In genomic region chr19:45667620-45668341, GRCh38 we compare ENCODE assay signal across 8 cellular contexts. TPM values are rescaled to one million over a fixed set of nuclear protein-coding genes. Genes with fewer than 3 reads are reported as not detected.
DNase-seq lines count a peak whose midpoint lies in the region; ATAC-seq lines count a peak whose summit lies in the region.

A gene with protein sequence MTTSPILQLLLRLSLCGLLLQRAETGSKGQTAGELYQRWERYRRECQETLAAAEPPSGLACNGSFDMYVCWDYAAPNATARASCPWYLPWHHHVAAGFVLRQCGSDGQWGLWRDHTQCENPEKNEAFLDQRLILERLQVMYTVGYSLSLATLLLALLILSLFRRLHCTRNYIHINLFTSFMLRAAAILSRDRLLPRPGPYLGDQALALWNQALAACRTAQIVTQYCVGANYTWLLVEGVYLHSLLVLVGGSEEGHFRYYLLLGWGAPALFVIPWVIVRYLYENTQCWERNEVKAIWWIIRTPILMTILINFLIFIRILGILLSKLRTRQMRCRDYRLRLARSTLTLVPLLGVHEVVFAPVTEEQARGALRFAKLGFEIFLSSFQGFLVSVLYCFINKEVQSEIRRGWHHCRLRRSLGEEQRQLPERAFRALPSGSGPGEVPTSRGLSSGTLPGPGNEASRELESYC (plus strand): TSS chr19:45668221. CDS start chr19:45669521, 1,300 bp downstream.

- H3K4me3 Mint-ChIP-seq in activated naive CD4-positive, alpha-beta T cell treated with anti-CD3 and anti-CD28 coated beads for 36 hours, result peak within 1 kb of the TSS; percentile 75

- in situ Hi-C loops in HAP-1 (cut with MboI; ENCODE audit: low sequenced_read_pairs), result no loop called here

- H3K36me3 Mint-ChIP-seq in activated naive CD4-positive, alpha-beta T cell treated with anti-CD3 and anti-CD28 coated beads for 36 hours (ENCODE audit: low read depth), result no peaks in the 10 kb centered on the region

- H3K4me1 ChIP-seq in BLaER1 (peaks cover 37% of the 10 kb centered on the region), HAP-1 (peaks cover 11% of the 10 kb centered on the region), skeletal muscle satellite cell (ENCODE audit: control insufficient read depth, insufficient read depth, low read length) (peaks cover 17% of the 10 kb centered on the region)

- peaks cover 36% of the 10 kb centered on the region for H3K4me1 Mint-ChIP-seq in activated naive CD4-positive, alpha-beta T cell treated with anti-CD3 and anti-CD28 coated beads for 36 hours (ENCODE audit: low read depth)

- H3K4me2 ChIP-seq in BLaER1 (peak within 1 kb of the TSS; percentile 92), skeletal muscle satellite cell (ENCODE audit: low read length) (peak within 1 kb of the TSS; percentile 65)

- H3K27me3 ChIP-seq in BLaER1 (peaks cover 62% of the 10 kb centered on the region), HAP-1 (ENCODE audit: low read depth) (no peaks in the 10 kb centered on the region), skeletal muscle satellite cell (ENCODE audit: control insufficient read depth, insufficient read depth, low read length) (peaks cover 44% of the 10 kb centered on the region)

- H3K36me3 ChIP-seq in BLaER1 (no peaks in the 10 kb centered on the region), HAP-1 (replicated peaks) (no peaks in the 10 kb centered on the region), skeletal muscle satellite cell (ENCODE audit: insufficient read depth, low read length) (no peaks in the 10 kb centered on the region)

- H3K9ac ChIP-seq in BLaER1 (peak within 1 kb of the TSS; percentile 13; the same call in 1 of the 2 replicates), skeletal muscle satellite cell (ENCODE audit: low read depth, low read length) (no peak within 1 kb of the TSS)

- peak in 1 of 2 experiments; percentile 89 for DNase-seq in HAP-1 (ENCODE audit: low spot score in 2 of 2)
- peak; percentile 72 to 76 for DNase-seq in SHP77 (lab: John Stamatoyannopoulos, UW)
- peak; percentile 82 for DNase-seq in activated naive CD4-positive, alpha-beta T cell treated with anti-CD3 and anti-CD28 coated beads for 36 hours
- DNase-seq in left ventricle myocardium superior, result peak; percentile 74
- no peak for DNase-seq in NCI-H1048 (lab: John Stamatoyannopoulos, UW)
- DNase-seq in medulla oblongata (ENCODE audit: extremely low spot score), result no peak

- peak; percentile 79 for ATAC-seq in left ventricle myocardium superior

- peaks cover 11% of the 10 kb centered on the region; the same call in 1 of the 2 replicates for H4K20me1 ChIP-seq in BLaER1

- no peak within 1 kb of the TSS for H3K27ac ChIP-seq in BLaER1

- no peak within 1 kb of the TSS for H3K27ac Mint-ChIP-seq in activated naive CD4-positive, alpha-beta T cell treated with anti-CD3 and anti-CD28 coated beads for 36 hours

- H3K4me3 ChIP-seq in BLaER1 (peak within 1 kb of the TSS; percentile 59), HAP-1 (peak within 1 kb of the TSS; percentile 36), skeletal muscle satellite cell (ENCODE audit: low read length) (peak within 1 kb of the TSS; percentile 50)

- H3K9me3 Mint-ChIP-seq in activated naive CD4-positive, alpha-beta T cell treated with anti-CD3 and anti-CD28 coated beads for 36 hours, result no peaks in the 10 kb centered on the region

- intact Hi-C loops in activated naive CD4-positive, alpha-beta T cell treated with anti-CD3 and anti-CD28 coated beads for 36 hours (cut with micrococcal nuclease), result loop anchor here (1.0 to 2.0 kb wide), 3 partner anchors 14 to 217 kb away; no protein-coding TSS in a partner anchor
- intact Hi-C loops in left ventricle myocardium superior (cut with micrococcal nuclease), result no loop called here

- H3K27me3 Mint-ChIP-seq in activated naive CD4-positive, alpha-beta T cell treated with anti-CD3 and anti-CD28 coated beads for 36 hours (ENCODE audit: low read depth), result peaks cover 20% of the 10 kb centered on the region

- CTCF ChIA-PET in activated naive CD4-positive, alpha-beta T cell treated with anti-CD3 and anti-CD28 coated beads for 36 hours (lab: Charles Lee), result interaction anchor here (0.9 to 1.0 kb wide), 2 partner anchors 8 to 78 kb away, joined by 3 to 4 read pairs; no protein-coding TSS in a partner anchor

- H3K9me3 ChIP-seq in BLaER1, result no peaks in the 10 kb centered on the region
- H3K9me3 ChIP-seq in HAP-1, result no peaks in the 10 kb centered on the region
- no peaks in the 10 kb centered on the region for H3K9me3 ChIP-seq in skeletal muscle satellite cell (replicated peaks; ENCODE audit: low read length)

RNA-seq across cellular contexts. Expression of the gene that starts here (rescaled TPM):
- 1 to 10 TPM; 1.8 to 2.3 TPM for total RNA-seq in activated naive CD4-positive, alpha-beta T cell treated with anti-CD3 and anti-CD28 coated beads for 36 hours
- total RNA-seq in left ventricle myocardium superior, result 4.1 TPM
- not detected in 2 replicates for total RNA-seq in skeletal muscle satellite cell (2012; rRNA removed)

Comparison
In these comparisons a context has a peak if more than half of its experiments do, and no peak if none do; other contexts are left out.
1. DNase-seq: peak in SHP77 (2 of 2), activated naive CD4-positive, alpha-beta T cell treated with anti-CD3 and anti-CD28 coated beads for 36 hours (single experiment) and left ventricle myocardium superior (single experiment); none in NCI-H1048 (single experiment) and medulla oblongata (single experiment).
2. Peak in every context shown above with its lines, with median percentiles within 50 percentile points of each other: H3K4me3 ChIP-seq.